In genomic region chr2:142873850-142874287, GRCh38 we compare ENCODE assay signal across 13 cellular contexts. TPM values are rescaled to one million over a fixed set of nuclear protein-coding genes. Genes with fewer than 3 reads are reported as not detected.
DNase-seq lines count a peak whose midpoint lies in the region; ATAC-seq and TF ChIP-seq lines count a peak whose summit lies in the region.
"Had no signal": no experiment of that assay in that cellular context is flagged by ENCODE, and none has a peak within 500 bp of the region (broad histone marks: within the 10 kb centered on the region; RNA-seq: fewer than 3 reads in every experiment).

No MANE protein-coding gene starts in this region.

- POLR2A ChIA-PET in A673 (lab: Charles Lee; ENCODE audit: low non-redundant PET) = no interaction called here

- peak; percentile 35 for ATAC-seq in GM18907 (IDR thresholded peaks at IDR 0.05; ENCODE audit: unreplicated experiment)
- no peak for ATAC-seq in lower lobe of right lung

- H3K36me3 ChIP-seq in A673 (ENCODE audit: insufficient read depth, low read length, poor library complexity, severe bottlenecking) = no peaks in the 10 kb centered on the region
- H3K36me3 ChIP-seq in adipocyte (ENCODE audit: control insufficient read depth, insufficient read depth, low read length, severe bottlenecking) = no peaks in the 10 kb centered on the region
- H3K36me3 ChIP-seq in lower lobe of right lung = no peaks in the 10 kb centered on the region
- no peaks in the 10 kb centered on the region for H3K36me3 ChIP-seq in SJCRH30
- H3K36me3 ChIP-seq: gastroesophageal sphincter, left ventricle myocardium inferior had no signal

- TF ChIP-seq CTCF in A673 (conservative IDR thresholded peaks at IDR 0.05; ENCODE audit: low read depth, low read length) (no peak), lower lobe of right lung (IDR thresholded peaks at IDR 0.05) (no peak), GM13977 (IDR thresholded peaks at IDR 0.05; ENCODE audit: extremely low read depth, insufficient read depth, missing control alignments) (no peak)

- in situ Hi-C loops in GM13977 (cut with MboI; ENCODE audit: low pct_unique_long_range_greater_than_20kb, low sequenced_read_pairs, unreplicated experiment) = no loop called here

- H3K9ac ChIP-seq in adipocyte (ENCODE audit: low read length) = peak overlapping the region; percentile 50

- H3K9me3 ChIP-seq in A673 (ENCODE audit: low read depth, low read length, poor library complexity, severe bottlenecking) (no peaks in the 10 kb centered on the region), adipocyte (ENCODE audit: control insufficient read depth, low read length) (no peaks in the 10 kb centered on the region), lower lobe of right lung (no peaks in the 10 kb centered on the region), SJCRH30 (replicated peaks) (no peaks in the 10 kb centered on the region)
- H3K9me3 ChIP-seq: gastroesophageal sphincter, left ventricle myocardium inferior had no signal

- H3K27ac ChIP-seq in A673 (ENCODE audit: low read depth, low read length, poor library complexity, severe bottlenecking) (peak overlapping the region; percentile 85), lower lobe of right lung (peak overlapping the region; percentile 75), SJCRH30 (no peak overlapping the region)
- H3K27ac ChIP-seq: left ventricle myocardium inferior had no signal

- H3K4me3 ChIP-seq in A673 (ENCODE audit: low read depth, low read length, poor library complexity, severe bottlenecking) (no peak overlapping the region), adipocyte (ENCODE audit: low read length) (no peak overlapping the region), lower lobe of right lung (no peak overlapping the region), SJCRH30 (no peak overlapping the region)
- H3K4me3 ChIP-seq: gastroesophageal sphincter, left ventricle myocardium inferior had no signal

- CTCF ChIA-PET in A673 (lab: Charles Lee) = no interaction called here

- no TSS peak for BruUV-seq in A673 (replicated peaks; lab: Mats Ljungman, UMichigan)

- H3K27me3 ChIP-seq in A673 (replicated peaks; ENCODE audit: insufficient read depth, low read depth, low read length, poor library complexity) (no peaks in the 10 kb centered on the region), adipocyte (replicated peaks; ENCODE audit: control insufficient read depth, insufficient read depth, low read length) (no peaks in the 10 kb centered on the region), lower lobe of right lung (ENCODE audit: low read depth) (no peaks in the 10 kb centered on the region), SJCRH30 (no peaks in the 10 kb centered on the region)
- H3K27me3 ChIP-seq: gastroesophageal sphincter had no signal

- intact Hi-C loops in A673 (cut with micrococcal nuclease; ENCODE audit: unreplicated experiment) = no loop called here
- intact Hi-C loops in lower lobe of right lung (cut with DNase I) = no loop called here

- DNase-seq in A673 (ENCODE audit: low spot score) (no peak), adipocyte (ENCODE audit: low read depth) (no peak), lower lobe of right lung (no peak), GM13977 (ENCODE audit: low spot score) (no peak), SJCRH30 (no peak), NCI-H748 (lab: John Stamatoyannopoulos, UW; ENCODE audit: unreplicated experiment) (no peak)
- no peak for DNase-seq in stimulated activated CD4-positive, alpha-beta T cell treated with anti-CD3 and anti-CD28 coated beads, Interleukin-4, amount 100 ng/mL, for 4 hours
- DNase-seq: activated T-cell treated with anti-CD3 and anti-CD28 coated beads, Interleukin-2, amount 50 U/mL, for 48 hours; caudate nucleus; left ventricle myocardium inferior; NCI-H1694 had no signal

- H3K4me1 ChIP-seq in A673 (ENCODE audit: insufficient read depth, low read length, poor library complexity, severe bottlenecking) (peaks cover 55% of the 10 kb centered on the region), adipocyte (ENCODE audit: control insufficient read depth, insufficient read depth, low read length) (peaks cover 44% of the 10 kb centered on the region), lower lobe of right lung (peaks cover 8% of the 10 kb centered on the region), SJCRH30 (no peaks in the 10 kb centered on the region)
- H3K4me1 ChIP-seq: gastroesophageal sphincter, left ventricle myocardium inferior had no signal

RNA-seq across cellular contexts. Expression of gene KYNU, which starts 3.6 kb away (rescaled TPM):
- total RNA-seq in A673 (2021) (0.44 and 2.5 TPM in 2 replicates), lower lobe of right lung (30.6 TPM)
- total RNA-seq in SJCRH30 (2014; rRNA removed; shearing (Covaris generic)) = 0.02 TPM in 1 of 2 replicates, not detected in the other
